In genomic region chr9:86064220-86064619, GRCh38 we compare ENCODE assay signal across 1 cellular context.
A peak's percentile ranks its signal among the peaks of the same experiment; 100 is the strongest.
TF ChIP-seq lines count a peak whose summit lies in the region.

No MANE protein-coding gene starts in this region.

TF ChIP-seq in K562, 482 proteins besides CTCF, POLR2A, EP300 and RAD21:
- TF ChIP-seq NBN (IDR thresholded peaks at IDR 0.05; ENCODE audit: low read depth), result no peak
- peak; percentile 28; the same call in 1 of the 2 replicates for TF ChIP-seq NFIC (IDR thresholded peaks at IDR 0.05)
- TF ChIP-seq, protein P1, sequence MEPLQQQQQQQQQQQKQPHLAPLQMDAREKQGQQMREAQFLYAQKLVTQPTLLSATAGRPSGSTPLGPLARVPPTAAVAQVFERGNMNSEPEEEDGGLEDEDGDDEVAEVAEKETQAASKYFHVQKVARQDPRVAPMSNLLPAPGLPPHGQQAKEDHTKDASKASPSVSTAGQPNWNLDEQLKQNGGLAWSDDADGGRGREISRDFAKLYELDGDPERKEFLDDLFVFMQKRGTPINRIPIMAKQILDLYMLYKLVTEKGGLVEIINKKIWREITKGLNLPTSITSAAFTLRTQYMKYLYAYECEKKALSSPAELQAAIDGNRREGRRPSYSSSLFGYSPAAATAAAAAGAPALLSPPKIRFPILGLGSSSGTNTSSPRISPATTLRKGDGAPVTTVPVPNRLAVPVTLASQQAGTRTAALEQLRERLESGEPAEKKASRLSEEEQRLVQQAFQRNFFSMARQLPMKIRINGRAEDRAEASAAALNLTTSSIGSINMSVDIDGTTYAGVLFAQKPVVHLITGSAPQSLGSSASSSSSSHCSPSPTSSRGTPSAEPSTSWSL (CRISPR knock-in tag; IDR thresholded peaks at IDR 0.05; ENCODE audit: borderline replicate concordance), result no peak
